ENCODE assay signal across 1 cellular context in the genomic region with DNA sequence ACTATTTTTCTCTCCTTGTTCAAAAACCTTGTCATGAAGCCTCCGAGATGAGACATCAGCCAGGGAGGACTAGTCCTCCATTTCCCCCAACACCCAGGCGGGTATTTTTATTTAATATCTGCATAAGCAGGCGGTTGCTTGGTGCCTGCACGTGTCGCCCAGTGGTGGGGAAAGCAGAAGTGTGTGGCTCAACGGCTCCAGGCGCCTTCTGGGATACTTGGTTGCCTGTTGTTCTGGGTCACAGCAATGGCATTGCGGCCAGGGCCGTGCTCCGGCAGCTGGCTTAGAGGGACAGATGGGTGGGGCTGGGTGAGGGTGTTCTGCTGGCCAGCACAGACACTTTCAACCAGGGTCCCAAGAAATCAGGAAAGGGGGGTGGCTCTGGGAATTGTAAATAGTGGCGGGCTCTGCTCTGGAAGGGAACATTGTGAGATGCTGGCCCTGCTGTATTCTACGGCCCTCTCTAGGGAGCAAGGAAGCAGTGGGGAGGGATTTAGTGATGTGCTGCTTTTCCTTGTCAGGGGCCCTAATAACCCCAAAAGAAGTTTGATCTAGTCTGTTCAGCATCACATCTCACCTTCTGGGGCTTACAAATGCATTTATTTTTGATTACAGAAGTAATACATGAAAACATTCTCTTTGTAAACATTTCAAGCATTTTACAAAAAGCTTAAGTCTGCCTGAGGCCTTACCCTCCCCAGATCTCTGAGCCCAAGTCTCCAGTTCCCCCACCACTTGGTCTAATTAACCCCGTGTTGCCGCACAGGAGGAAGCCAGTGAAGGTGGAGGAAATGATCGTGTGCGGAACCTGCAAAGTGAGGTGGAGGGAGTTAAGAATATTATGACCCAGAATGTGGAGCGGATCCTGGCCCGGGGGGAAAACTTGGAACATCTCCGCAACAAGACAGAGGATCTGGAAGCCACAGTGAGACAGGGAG.
A peak's percentile ranks its signal among the peaks of the same experiment; 100 is the strongest.
TF ChIP-seq lines count a peak whose summit lies in the region.

No MANE protein-coding gene starts in this region.

TF ChIP-seq in K562, 482 proteins besides CTCF, POLR2A, EP300 and RAD21 (continues in another document):
- TF ChIP-seq ZNF133 (CRISPR knock-in tag; IDR thresholded peaks at IDR 0.05): no peak
- 0 out of 2 replicates have a peak, but pooled peaks have one; percentile 30 for TF ChIP-seq FOXJ3 (CRISPR knock-in tag; IDR thresholded peaks at IDR 0.05)
- TF ChIP-seq, protein P1, sequence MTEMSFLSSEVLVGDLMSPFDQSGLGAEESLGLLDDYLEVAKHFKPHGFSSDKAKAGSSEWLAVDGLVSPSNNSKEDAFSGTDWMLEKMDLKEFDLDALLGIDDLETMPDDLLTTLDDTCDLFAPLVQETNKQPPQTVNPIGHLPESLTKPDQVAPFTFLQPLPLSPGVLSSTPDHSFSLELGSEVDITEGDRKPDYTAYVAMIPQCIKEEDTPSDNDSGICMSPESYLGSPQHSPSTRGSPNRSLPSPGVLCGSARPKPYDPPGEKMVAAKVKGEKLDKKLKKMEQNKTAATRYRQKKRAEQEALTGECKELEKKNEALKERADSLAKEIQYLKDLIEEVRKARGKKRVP (CRISPR knock-in tag; IDR thresholded peaks at IDR 0.05): 0 out of 2 replicates have a peak, but pooled peaks have one; percentile 40
- 0 out of 2 replicates have a peak, but pooled peaks have one; percentile 13 for TF ChIP-seq LEF1 (IDR thresholded peaks at IDR 0.05)
- TF ChIP-seq, protein P2, sequence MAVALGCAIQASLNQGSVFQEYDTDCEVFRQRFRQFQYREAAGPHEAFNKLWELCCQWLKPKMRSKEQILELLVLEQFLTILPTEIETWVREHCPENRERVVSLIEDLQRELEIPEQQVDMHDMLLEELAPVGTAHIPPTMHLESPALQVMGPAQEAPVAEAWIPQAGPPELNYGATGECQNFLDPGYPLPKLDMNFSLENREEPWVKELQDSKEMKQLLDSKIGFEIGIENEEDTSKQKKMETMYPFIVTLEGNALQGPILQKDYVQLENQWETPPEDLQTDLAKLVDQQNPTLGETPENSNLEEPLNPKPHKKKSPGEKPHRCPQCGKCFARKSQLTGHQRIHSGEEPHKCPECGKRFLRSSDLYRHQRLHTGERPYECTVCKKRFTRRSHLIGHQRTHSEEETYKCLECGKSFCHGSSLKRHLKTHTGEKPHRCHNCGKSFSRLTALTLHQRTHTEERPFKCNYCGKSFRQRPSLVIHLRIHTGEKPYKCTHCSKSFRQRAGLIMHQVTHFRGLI (CRISPR knock-in tag; IDR thresholded peaks at IDR 0.05): peak; percentile 60; the same call in 1 of the 2 replicates
- TF ChIP-seq NR2C2 (CRISPR knock-in tag; IDR thresholded peaks at IDR 0.05): no peak
- TF ChIP-seq NR2C2 (tag; IDR thresholded peaks at IDR 0.05): peak; percentile 25
- TF ChIP-seq SMAD4 (CRISPR knock-in tag; conservative IDR thresholded peaks at IDR 0.05): peak; percentile 51
- TF ChIP-seq, protein P3, sequence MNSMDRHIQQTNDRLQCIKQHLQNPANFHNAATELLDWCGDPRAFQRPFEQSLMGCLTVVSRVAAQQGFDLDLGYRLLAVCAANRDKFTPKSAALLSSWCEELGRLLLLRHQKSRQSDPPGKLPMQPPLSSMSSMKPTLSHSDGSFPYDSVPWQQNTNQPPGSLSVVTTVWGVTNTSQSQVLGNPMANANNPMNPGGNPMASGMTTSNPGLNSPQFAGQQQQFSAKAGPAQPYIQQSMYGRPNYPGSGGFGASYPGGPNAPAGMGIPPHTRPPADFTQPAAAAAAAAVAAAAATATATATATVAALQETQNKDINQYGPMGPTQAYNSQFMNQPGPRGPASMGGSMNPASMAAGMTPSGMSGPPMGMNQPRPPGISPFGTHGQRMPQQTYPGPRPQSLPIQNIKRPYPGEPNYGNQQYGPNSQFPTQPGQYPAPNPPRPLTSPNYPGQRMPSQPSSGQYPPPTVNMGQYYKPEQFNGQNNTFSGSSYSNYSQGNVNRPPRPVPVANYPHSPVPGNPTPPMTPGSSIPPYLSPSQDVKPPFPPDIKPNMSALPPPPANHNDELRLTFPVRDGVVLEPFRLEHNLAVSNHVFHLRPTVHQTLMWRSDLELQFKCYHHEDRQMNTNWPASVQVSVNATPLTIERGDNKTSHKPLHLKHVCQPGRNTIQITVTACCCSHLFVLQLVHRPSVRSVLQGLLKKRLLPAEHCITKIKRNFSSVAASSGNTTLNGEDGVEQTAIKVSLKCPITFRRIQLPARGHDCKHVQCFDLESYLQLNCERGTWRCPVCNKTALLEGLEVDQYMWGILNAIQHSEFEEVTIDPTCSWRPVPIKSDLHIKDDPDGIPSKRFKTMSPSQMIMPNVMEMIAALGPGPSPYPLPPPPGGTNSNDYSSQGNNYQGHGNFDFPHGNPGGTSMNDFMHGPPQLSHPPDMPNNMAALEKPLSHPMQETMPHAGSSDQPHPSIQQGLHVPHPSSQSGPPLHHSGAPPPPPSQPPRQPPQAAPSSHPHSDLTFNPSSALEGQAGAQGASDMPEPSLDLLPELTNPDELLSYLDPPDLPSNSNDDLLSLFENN (IDR thresholded peaks at IDR 0.05; ENCODE audit: low read depth in 2 of 2, low read length in 2 of 2): no peak
- TF ChIP-seq, protein P4, sequence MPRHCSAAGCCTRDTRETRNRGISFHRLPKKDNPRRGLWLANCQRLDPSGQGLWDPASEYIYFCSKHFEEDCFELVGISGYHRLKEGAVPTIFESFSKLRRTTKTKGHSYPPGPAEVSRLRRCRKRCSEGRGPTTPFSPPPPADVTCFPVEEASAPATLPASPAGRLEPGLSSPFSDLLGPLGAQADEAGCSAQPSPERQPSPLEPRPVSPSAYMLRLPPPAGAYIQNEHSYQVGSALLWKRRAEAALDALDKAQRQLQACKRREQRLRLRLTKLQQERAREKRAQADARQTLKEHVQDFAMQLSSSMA (CRISPR knock-in tag; IDR thresholded peaks at IDR 0.05): no peak
- 0 out of 2 replicates have a peak, but pooled peaks have one; percentile 29 for TF ChIP-seq ZNF444 (CRISPR knock-in tag; IDR thresholded peaks at IDR 0.05)
- TF ChIP-seq ZNF75A (CRISPR knock-in tag; IDR thresholded peaks at IDR 0.05): no peak
- TF ChIP-seq L3MBTL2 (IDR thresholded peaks at IDR 0.05): peak; percentile 87
- peak; percentile 16; the same call in 1 of the 2 replicates for TF ChIP-seq ZNF644 (tag; IDR thresholded peaks at IDR 0.05; ENCODE audit: low read depth)
- TF ChIP-seq ZNF586 (CRISPR knock-in tag; conservative IDR thresholded peaks at IDR 0.05): peak; percentile 69; the same call in 1 of the 2 replicates
- no peak for TF ChIP-seq GATAD2A (IDR thresholded peaks at IDR 0.05)
- TF ChIP-seq, protein P5, sequence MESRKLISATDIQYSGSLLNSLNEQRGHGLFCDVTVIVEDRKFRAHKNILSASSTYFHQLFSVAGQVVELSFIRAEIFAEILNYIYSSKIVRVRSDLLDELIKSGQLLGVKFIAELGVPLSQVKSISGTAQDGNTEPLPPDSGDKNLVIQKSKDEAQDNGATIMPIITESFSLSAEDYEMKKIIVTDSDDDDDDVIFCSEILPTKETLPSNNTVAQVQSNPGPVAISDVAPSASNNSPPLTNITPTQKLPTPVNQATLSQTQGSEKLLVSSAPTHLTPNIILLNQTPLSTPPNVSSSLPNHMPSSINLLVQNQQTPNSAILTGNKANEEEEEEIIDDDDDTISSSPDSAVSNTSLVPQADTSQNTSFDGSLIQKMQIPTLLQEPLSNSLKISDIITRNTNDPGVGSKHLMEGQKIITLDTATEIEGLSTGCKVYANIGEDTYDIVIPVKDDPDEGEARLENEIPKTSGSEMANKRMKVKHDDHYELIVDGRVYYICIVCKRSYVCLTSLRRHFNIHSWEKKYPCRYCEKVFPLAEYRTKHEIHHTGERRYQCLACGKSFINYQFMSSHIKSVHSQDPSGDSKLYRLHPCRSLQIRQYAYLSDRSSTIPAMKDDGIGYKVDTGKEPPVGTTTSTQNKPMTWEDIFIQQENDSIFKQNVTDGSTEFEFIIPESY (CRISPR knock-in tag; IDR thresholded peaks at IDR 0.05): no peak
- TF ChIP-seq KDM2B (CRISPR knock-in tag; IDR thresholded peaks at IDR 0.05): no peak
- TF ChIP-seq, protein P6, sequence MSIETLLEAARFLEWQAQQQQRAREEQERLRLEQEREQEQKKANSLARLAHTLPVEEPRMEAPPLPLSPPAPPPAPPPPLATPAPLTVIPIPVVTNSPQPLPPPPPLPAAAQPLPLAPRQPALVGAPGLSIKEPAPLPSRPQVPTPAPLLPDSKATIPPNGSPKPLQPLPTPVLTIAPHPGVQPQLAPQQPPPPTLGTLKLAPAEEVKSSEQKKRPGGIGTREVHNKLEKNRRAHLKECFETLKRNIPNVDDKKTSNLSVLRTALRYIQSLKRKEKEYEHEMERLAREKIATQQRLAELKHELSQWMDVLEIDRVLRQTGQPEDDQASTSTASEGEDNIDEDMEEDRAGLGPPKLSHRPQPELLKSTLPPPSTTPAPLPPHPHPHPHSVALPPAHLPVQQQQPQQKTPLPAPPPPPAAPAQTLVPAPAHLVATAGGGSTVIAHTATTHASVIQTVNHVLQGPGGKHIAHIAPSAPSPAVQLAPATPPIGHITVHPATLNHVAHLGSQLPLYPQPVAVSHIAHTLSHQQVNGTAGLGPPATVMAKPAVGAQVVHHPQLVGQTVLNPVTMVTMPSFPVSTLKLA (conservative IDR thresholded peaks at IDR 0.05): peak; percentile 65 to 69; a peak in 2 of 4 replicates
- 0 out of 2 replicates have a peak, but pooled peaks have one; percentile 35 for TF ChIP-seq ZNF76 (CRISPR knock-in tag; IDR thresholded peaks at IDR 0.05; ENCODE audit: borderline replicate concordance)
- no peak for TF ChIP-seq MAFF (IDR thresholded peaks at IDR 0.05; ENCODE audit: low read length)
- peak; percentile 4; the same call in 1 of the 2 replicates for TF ChIP-seq ELF1 (tag; IDR thresholded peaks at IDR 0.05)
- peak; percentile 87 for TF ChIP-seq MYC (IDR thresholded peaks at IDR 0.05; ENCODE audit: low read depth, low read length)
- TF ChIP-seq MYC (CRISPR knock-in tag; IDR thresholded peaks at IDR 0.05; ENCODE audit: borderline replicate concordance, low read depth): no peak; the same call in 1 of the 2 replicates
- TF ChIP-seq, protein P7, sequence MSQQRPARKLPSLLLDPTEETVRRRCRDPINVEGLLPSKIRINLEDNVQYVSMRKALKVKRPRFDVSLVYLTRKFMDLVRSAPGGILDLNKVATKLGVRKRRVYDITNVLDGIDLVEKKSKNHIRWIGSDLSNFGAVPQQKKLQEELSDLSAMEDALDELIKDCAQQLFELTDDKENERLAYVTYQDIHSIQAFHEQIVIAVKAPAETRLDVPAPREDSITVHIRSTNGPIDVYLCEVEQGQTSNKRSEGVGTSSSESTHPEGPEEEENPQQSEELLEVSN (IDR thresholded peaks at IDR 0.05; ENCODE audit: borderline replicate concordance in 1 of 2, extremely low read depth in 1 of 2, insufficient read depth in 1 of 2, insufficient read length in 1 of 2, low read depth in 1 of 2, low read length in 1 of 2, poor library complexity in 1 of 2, severe bottlenecking in 1 of 2): peak; percentile 35 to 82
- peak; percentile 28; the same call in 1 of the 2 replicates for TF ChIP-seq ZNF41 (CRISPR knock-in tag; conservative IDR thresholded peaks at IDR 0.05)
- TF ChIP-seq TCF3 (CRISPR knock-in tag; IDR thresholded peaks at IDR 0.05): no peak
- TF ChIP-seq DACH1 (IDR thresholded peaks at IDR 0.05; ENCODE audit: partially characterized antibody): no peak
- TF ChIP-seq HDAC1 (IDR thresholded peaks at IDR 0.05): peak in 1 of 2 experiments; percentile 57; a peak in 1 of 4 replicates
- TF ChIP-seq BRF1 (IDR thresholded peaks at IDR 0.05; ENCODE audit: borderline replicate concordance, extremely low read depth, insufficient read length): no peak
- TF ChIP-seq ZBTB7A (IDR thresholded peaks at IDR 0.05; ENCODE audit: borderline replicate concordance, control insufficient read depth, low read depth, low read length): peak; percentile 10; the same call in 1 of the 2 replicates
- peak in 1 of 3 experiments; percentile 58 for TF ChIP-seq YY1 (IDR thresholded peaks at IDR 0.05; ENCODE audit: borderline replicate concordance in 1 of 3, control insufficient read depth in 1 of 3, extremely low read depth in 1 of 3, insufficient read depth in 3 of 3, insufficient read length in 1 of 3, insufficient replicate concordance in 2 of 3, low read depth in 1 of 3, low read length in 2 of 3)
- TF ChIP-seq, protein P8, sequence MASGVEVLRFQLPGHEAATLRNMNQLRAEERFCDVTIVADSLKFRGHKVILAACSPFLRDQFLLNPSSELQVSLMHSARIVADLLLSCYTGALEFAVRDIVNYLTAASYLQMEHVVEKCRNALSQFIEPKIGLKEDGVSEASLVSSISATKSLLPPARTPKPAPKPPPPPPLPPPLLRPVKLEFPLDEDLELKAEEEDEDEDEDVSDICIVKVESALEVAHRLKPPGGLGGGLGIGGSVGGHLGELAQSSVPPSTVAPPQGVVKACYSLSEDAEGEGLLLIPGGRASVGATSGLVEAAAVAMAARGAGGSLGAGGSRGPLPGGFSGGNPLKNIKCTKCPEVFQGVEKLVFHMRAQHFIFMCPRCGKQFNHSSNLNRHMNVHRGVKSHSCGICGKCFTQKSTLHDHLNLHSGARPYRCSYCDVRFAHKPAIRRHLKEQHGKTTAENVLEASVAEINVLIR (CRISPR knock-in tag; IDR thresholded peaks at IDR 0.05): 0 out of 2 replicates have a peak, but pooled peaks have one; percentile 44
- TF ChIP-seq, protein P9, sequence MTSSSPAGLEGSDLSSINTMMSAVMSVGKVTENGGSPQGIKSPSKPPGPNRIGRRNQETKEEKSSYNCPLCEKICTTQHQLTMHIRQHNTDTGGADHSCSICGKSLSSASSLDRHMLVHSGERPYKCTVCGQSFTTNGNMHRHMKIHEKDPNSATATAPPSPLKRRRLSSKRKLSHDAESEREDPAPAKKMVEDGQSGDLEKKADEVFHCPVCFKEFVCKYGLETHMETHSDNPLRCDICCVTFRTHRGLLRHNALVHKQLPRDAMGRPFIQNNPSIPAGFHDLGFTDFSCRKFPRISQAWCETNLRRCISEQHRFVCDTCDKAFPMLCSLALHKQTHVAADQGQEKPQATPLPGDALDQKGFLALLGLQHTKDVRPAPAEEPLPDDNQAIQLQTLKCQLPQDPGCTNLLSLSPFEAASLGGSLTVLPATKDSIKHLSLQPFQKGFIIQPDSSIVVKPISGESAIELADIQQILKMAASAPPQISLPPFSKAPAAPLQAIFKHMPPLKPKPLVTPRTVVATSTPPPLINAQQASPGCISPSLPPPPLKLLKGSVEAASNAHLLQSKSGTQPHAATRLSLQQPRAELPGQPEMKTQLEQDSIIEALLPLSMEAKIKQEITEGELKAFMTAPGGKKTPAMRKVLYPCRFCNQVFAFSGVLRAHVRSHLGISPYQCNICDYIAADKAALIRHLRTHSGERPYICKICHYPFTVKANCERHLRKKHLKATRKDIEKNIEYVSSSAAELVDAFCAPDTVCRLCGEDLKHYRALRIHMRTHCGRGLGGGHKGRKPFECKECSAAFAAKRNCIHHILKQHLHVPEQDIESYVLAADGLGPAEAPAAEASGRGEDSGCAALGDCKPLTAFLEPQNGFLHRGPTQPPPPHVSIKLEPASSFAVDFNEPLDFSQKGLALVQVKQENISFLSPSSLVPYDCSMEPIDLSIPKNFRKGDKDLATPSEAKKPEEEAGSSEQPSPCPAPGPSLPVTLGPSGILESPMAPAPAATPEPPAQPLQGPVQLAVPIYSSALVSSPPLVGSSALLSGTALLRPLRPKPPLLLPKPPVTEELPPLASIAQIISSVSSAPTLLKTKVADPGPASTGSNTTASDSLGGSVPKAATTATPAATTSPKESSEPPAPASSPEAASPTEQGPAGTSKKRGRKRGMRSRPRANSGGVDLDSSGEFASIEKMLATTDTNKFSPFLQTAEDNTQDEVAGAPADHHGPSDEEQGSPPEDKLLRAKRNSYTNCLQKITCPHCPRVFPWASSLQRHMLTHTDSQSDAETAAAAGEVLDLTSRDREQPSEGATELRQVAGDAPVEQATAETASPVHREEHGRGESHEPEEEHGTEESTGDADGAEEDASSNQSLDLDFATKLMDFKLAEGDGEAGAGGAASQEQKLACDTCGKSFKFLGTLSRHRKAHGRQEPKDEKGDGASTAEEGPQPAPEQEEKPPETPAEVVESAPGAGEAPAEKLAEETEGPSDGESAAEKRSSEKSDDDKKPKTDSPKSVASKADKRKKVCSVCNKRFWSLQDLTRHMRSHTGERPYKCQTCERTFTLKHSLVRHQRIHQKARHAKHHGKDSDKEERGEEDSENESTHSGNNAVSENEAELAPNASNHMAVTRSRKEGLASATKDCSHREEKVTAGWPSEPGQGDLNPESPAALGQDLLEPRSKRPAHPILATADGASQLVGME (CRISPR knock-in tag; IDR thresholded peaks at IDR 0.05): no peak
